2 cellular contexts compared by ENCODE assay signal in the genomic region with DNA sequence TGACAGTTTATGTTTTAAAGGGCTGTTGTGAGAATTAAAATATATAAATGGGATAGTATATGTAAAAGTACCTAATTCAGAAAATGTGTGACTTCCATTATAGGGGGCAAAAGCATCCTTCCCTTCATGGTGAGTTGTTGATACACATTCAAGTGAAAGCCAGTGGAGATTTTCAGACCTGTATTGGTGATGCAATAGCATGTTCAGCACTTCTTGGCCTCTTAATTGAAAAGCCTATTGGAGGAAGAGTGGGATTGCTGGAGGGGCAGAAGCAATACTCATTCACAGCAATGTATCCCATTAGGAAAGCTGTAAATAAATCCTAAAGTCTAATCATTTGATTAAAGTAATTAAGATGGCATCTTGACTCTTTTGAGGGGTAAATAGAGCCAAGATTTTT.
TF ChIP-seq lines count a peak whose summit lies in the region.

No MANE protein-coding gene starts in this region.

TF ChIP-seq in HepG2, 621 proteins besides CTCF, POLR2A, EP300 and RAD21:
- TF ChIP-seq CEBPB (IDR thresholded peaks at IDR 0.05; ENCODE audit: borderline replicate concordance, low read depth, low read length) (peak; percentile 48; the same call in 1 of the 2 replicates), ZFP62 (CRISPR knock-in tag; IDR thresholded peaks at IDR 0.05) (no peak)
- TF ChIP-seq, protein P1, sequence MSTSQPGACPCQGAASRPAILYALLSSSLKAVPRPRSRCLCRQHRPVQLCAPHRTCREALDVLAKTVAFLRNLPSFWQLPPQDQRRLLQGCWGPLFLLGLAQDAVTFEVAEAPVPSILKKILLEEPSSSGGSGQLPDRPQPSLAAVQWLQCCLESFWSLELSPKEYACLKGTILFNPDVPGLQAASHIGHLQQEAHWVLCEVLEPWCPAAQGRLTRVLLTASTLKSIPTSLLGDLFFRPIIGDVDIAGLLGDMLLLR (CRISPR knock-in tag; IDR thresholded peaks at IDR 0.05) = no peak

TF ChIP-seq in H1, 55 proteins besides CTCF, POLR2A, EP300 and RAD21:
- TF ChIP-seq CEBPB (IDR thresholded peaks at IDR 0.05; ENCODE audit: low read depth, low read length) = peak; percentile 77
- TF ChIP-seq EZH2 (IDR thresholded peaks at IDR 0.05; ENCODE audit: low read depth, low read length, severe bottlenecking) = no peak
- TF ChIP-seq KDM4A (IDR thresholded peaks at IDR 0.05; ENCODE audit: low read depth, low read length, severe bottlenecking) = no peak
- no peak for TF ChIP-seq SP2 (IDR thresholded peaks at IDR 0.05; ENCODE audit: low read length)
- no peak for TF ChIP-seq ZNF274 (IDR thresholded peaks at IDR 0.05; ENCODE audit: borderline replicate concordance, extremely low read depth, low read length)
- TF ChIP-seq CTBP2 (IDR thresholded peaks at IDR 0.05; ENCODE audit: borderline replicate concordance, insufficient read depth, insufficient read length, low read length) = no peak
- no peak for TF ChIP-seq RXRA (IDR thresholded peaks at IDR 0.05; ENCODE audit: insufficient read depth, low read depth, low read length)
- no peak for TF ChIP-seq EGR1 (IDR thresholded peaks at IDR 0.05; ENCODE audit: borderline replicate concordance, low read depth, low read length)
TF ChIP-seq in H1: peak in this region for 1.
